In the genomic region with DNA sequence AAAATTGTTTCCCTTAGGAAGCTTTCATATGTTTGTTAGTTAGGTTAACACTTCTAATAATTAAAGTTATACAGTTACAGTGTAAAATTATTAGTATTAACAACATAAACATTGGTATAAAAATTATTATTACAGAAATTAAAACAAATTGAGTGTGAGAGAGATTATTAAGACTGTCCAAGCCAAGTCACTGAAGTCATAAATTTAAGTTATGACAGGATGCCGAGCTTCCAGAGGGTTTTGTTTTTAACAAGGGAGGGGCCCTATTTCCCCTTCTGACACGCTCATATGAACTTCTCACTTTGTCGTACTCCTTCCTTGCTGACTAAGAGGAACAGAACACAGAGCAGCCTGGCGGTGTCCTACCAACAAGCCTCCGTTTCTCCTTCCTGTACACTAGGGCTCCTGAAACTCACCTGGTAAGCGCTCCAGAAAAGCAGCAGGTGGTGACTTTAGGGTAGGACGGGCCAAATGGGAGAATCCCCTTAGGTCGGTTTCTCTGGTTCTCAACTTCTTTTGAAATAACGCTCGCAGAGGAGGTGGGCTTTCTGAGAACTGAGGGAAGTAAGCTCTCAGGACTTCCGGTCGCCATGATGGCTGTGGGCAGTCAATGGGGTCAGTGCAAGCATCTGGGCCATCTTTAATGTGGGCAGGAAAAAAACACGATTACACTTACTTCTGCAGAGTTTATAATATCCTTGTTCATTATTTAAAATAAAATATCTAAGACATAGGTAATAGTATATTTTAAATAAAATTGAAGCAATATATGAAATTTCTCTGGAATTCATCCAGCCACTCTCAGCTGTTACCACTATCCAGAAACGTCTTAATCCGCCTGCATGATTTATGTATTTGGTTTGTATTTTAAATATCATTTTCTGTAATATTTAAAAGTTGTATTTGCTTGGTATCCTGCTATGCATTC, we compare ENCODE assay signal across 1 cellular context.
TF ChIP-seq lines count a peak whose summit lies in the region.

A gene with protein sequence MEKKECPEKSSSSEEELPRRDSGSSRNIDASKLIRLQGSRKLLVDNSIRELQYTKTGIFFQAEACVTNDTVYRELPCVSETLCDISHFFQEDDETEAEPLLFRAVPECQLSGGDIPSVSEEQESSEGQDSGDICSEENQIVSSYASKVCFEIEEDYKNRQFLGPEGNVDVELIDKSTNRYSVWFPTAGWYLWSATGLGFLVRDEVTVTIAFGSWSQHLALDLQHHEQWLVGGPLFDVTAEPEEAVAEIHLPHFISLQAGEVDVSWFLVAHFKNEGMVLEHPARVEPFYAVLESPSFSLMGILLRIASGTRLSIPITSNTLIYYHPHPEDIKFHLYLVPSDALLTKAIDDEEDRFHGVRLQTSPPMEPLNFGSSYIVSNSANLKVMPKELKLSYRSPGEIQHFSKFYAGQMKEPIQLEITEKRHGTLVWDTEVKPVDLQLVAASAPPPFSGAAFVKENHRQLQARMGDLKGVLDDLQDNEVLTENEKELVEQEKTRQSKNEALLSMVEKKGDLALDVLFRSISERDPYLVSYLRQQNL (minus strand): TSS at position 537 of the 928 bp plus-strand sequence. CDS start 14,892 bp downstream, outside the sequence.

TF ChIP-seq in K562, 482 proteins besides CTCF, POLR2A, EP300 and RAD21 (continued from another document and continues in another):
- no peak for TF ChIP-seq MBD1 (CRISPR knock-in tag; IDR thresholded peaks at IDR 0.05)
- no peak for TF ChIP-seq ATF1 (CRISPR knock-in tag; IDR thresholded peaks at IDR 0.05)
- TF ChIP-seq ATF1 (tag; IDR thresholded peaks at IDR 0.05), result peak; percentile 88
- TF ChIP-seq TSHZ1 (CRISPR knock-in tag; IDR thresholded peaks at IDR 0.05), result no peak
- TF ChIP-seq, protein P1, sequence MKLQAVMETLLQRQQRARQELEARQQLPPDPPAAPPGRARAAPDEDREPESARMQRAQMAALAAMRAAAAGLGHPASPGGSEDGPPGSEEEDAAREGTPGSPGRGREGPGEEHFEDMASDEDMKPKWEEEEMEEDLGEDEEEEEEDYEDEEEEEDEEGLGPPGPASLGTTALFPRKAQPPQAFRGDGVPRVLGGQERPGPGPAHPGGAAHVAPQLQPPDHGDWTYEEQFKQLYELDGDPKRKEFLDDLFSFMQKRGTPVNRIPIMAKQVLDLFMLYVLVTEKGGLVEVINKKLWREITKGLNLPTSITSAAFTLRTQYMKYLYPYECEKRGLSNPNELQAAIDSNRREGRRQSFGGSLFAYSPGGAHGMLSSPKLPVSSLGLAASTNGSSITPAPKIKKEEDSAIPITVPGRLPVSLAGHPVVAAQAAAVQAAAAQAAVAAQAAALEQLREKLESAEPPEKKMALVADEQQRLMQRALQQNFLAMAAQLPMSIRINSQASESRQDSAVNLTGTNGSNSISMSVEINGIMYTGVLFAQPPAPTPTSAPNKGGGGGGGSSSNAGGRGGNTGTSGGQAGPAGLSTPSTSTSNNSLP (IDR thresholded peaks at IDR 0.05; ENCODE audit: borderline replicate concordance, low read depth, low read length), result peak; percentile 65; the same call in 1 of the 2 replicates
- 0 out of 2 replicates have a peak, but pooled peaks have one; percentile 60 for TF ChIP-seq HMG20B (CRISPR knock-in tag; IDR thresholded peaks at IDR 0.05)
- no peak for TF ChIP-seq ZNF76 (CRISPR knock-in tag; IDR thresholded peaks at IDR 0.05; ENCODE audit: borderline replicate concordance)
- peak; percentile 75 for TF ChIP-seq XRCC5 (IDR thresholded peaks at IDR 0.05; ENCODE audit: low read depth, low read length)
- no peak for TF ChIP-seq HDAC8 (tag; IDR thresholded peaks at IDR 0.05)
- TF ChIP-seq GABPB1 (CRISPR knock-in tag; IDR thresholded peaks at IDR 0.05), result peak; percentile 95
- TF ChIP-seq, protein P2, sequence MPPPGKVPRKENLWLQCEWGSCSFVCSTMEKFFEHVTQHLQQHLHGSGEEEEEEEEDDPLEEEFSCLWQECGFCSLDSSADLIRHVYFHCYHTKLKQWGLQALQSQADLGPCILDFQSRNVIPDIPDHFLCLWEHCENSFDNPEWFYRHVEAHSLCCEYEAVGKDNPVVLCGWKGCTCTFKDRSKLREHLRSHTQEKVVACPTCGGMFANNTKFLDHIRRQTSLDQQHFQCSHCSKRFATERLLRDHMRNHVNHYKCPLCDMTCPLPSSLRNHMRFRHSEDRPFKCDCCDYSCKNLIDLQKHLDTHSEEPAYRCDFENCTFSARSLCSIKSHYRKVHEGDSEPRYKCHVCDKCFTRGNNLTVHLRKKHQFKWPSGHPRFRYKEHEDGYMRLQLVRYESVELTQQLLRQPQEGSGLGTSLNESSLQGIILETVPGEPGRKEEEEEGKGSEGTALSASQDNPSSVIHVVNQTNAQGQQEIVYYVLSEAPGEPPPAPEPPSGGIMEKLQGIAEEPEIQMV (tag; conservative IDR thresholded peaks at IDR 0.05; ENCODE audit: low read depth), result 0 out of 2 replicates have a peak, but pooled peaks have one; percentile 54
- peak; percentile 46 to 50; a peak in 3 of 4 replicates for TF ChIP-seq SIX5 (IDR thresholded peaks at IDR 0.05; ENCODE audit: borderline replicate concordance in 1 of 2, insufficient read depth in 1 of 2, low read depth in 1 of 2, low read length in 2 of 2)
- TF ChIP-seq ZNF347 (CRISPR knock-in tag; IDR thresholded peaks at IDR 0.05; ENCODE audit: low read depth), result no peak
- TF ChIP-seq, protein P3, sequence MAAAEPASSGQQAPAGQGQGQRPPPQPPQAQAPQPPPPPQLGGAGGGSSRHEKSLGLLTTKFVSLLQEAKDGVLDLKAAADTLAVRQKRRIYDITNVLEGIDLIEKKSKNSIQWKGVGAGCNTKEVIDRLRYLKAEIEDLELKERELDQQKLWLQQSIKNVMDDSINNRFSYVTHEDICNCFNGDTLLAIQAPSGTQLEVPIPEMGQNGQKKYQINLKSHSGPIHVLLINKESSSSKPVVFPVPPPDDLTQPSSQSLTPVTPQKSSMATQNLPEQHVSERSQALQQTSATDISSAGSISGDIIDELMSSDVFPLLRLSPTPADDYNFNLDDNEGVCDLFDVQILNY (CRISPR knock-in tag; IDR thresholded peaks at IDR 0.05), result no peak
- TF ChIP-seq MEF2D (tag; conservative IDR thresholded peaks at IDR 0.05; ENCODE audit: low read depth), result peak; percentile 73
- no peak for TF ChIP-seq ZKSCAN1 (IDR thresholded peaks at IDR 0.05; ENCODE audit: low read depth, low read length)
- no peak for TF ChIP-seq RBM15 (IDR thresholded peaks at IDR 0.05; ENCODE audit: insufficient read depth, low read length)
- peak; percentile 63 for TF ChIP-seq RBM39 (optimal IDR thresholded peaks at IDR 0.05; ENCODE audit: low read depth, low read length)
- no peak for TF ChIP-seq SMAD3 (CRISPR knock-in tag; conservative IDR thresholded peaks at IDR 0.05)
- TF ChIP-seq, protein P4, sequence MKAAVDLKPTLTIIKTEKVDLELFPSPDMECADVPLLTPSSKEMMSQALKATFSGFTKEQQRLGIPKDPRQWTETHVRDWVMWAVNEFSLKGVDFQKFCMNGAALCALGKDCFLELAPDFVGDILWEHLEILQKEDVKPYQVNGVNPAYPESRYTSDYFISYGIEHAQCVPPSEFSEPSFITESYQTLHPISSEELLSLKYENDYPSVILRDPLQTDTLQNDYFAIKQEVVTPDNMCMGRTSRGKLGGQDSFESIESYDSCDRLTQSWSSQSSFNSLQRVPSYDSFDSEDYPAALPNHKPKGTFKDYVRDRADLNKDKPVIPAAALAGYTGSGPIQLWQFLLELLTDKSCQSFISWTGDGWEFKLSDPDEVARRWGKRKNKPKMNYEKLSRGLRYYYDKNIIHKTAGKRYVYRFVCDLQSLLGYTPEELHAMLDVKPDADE (conservative IDR thresholded peaks at IDR 0.05; ENCODE audit: control insufficient read depth, low read depth, low read length), result 0 out of 2 replicates have a peak, but pooled peaks have one; percentile 30
- TF ChIP-seq NCOA4 (IDR thresholded peaks at IDR 0.05; ENCODE audit: partially characterized antibody), result no peak
- no peak for TF ChIP-seq ZFP91 (CRISPR knock-in tag; IDR thresholded peaks at IDR 0.05)
- TF ChIP-seq ZNF592 (IDR thresholded peaks at IDR 0.05), result no peak
- no peak for TF ChIP-seq WHSC1 (IDR thresholded peaks at IDR 0.05; ENCODE audit: low read length)
- no peak for TF ChIP-seq PCBP1 (IDR thresholded peaks at IDR 0.05; ENCODE audit: low read depth, low read length, poor library complexity, severe bottlenecking)
- no peak for TF ChIP-seq ZNF212 (CRISPR knock-in tag; IDR thresholded peaks at IDR 0.05)
- peak in 1 of 2 experiments; percentile 95; a peak in 2 of 4 replicates for TF ChIP-seq CSDE1 (IDR thresholded peaks at IDR 0.05)
- TF ChIP-seq ERF (CRISPR knock-in tag; IDR thresholded peaks at IDR 0.05), result peak; percentile 54; the same call in 1 of the 2 replicates
- no peak for TF ChIP-seq SRSF3 (IDR thresholded peaks at IDR 0.05; ENCODE audit: insufficient read depth, low read length)
- TF ChIP-seq ELF1 (tag; IDR thresholded peaks at IDR 0.05), result no peak; the same call in none of the 2 replicates
- TF ChIP-seq TAL1 (IDR thresholded peaks at IDR 0.05), result no peak; the same call in 1 of the 2 replicates
- no peak for TF ChIP-seq PURB (CRISPR knock-in tag; IDR thresholded peaks at IDR 0.05; ENCODE audit: low read depth)
- 0 out of 2 replicates have a peak, but pooled peaks have one; percentile 27 for TF ChIP-seq ZNF134 (CRISPR knock-in tag; conservative IDR thresholded peaks at IDR 0.05)
- TF ChIP-seq ZKSCAN8 (CRISPR knock-in tag; IDR thresholded peaks at IDR 0.05), result no peak
